14 cellular contexts compared by ENCODE assay signal in genomic region chr2:8168007-8168717, GRCh38.
"Had no signal": no experiment of that assay in that cellular context is flagged by ENCODE, and none has a peak within 500 bp of the region (broad histone marks: within the 10 kb centered on the region; RNA-seq: fewer than 3 reads in every experiment).

No MANE protein-coding gene starts in this region.

- DNase-seq: activated CD4-positive, CD25-positive, alpha-beta regulatory T cell treated with anti-CD3 and anti-CD28 coated beads, Interleukin-2, amount 50 U/mL, for 72 hours; activated naive CD4-positive, alpha-beta T cell treated with anti-CD3 and anti-CD28 coated beads, Interleukin-2, amount 10 ng/mL, durations not matched to agents 7 days and 5 days; activated T-cell treated with anti-CD3 and anti-CD28 coated beads, Interleukin-2, amount 50 U/mL, for 4 hours; glutamatergic neuron; left cardiac atrium; lower lobe of right lung; stimulated activated CD4-positive, alpha-beta T cell treated with anti-CD3 and anti-CD28 coated beads, Interleukin-4, amount 100 ng/mL, for 1 hour; stimulated activated CD8-positive, alpha-beta memory T cell treated with anti-CD3 and anti-CD28 coated beads, Interleukin-4, amount 100 ng/mL, for 48 hours; SW 1271; T-helper 9 cell; uterus had no signal

- H3K79me2 ChIP-seq: parathyroid adenoma had no signal

- H3K4me1 Mint-ChIP-seq: activated naive CD4-positive, alpha-beta T cell treated with anti-CD3 and anti-CD28 coated beads, Interleukin-2, amount 10 ng/mL, durations not matched to agents 7 days and 5 days had no signal

- H3K4me3 Mint-ChIP-seq: activated naive CD4-positive, alpha-beta T cell treated with anti-CD3 and anti-CD28 coated beads, Interleukin-2, amount 10 ng/mL, durations not matched to agents 7 days and 5 days; activated T-cell treated with anti-CD3 and anti-CD28 coated beads, Interleukin-2, amount 50 U/mL, for 4 hours; mesothelial cell of epicardium had no signal

- H3K27ac Mint-ChIP-seq: activated naive CD4-positive, alpha-beta T cell treated with anti-CD3 and anti-CD28 coated beads, Interleukin-2, amount 10 ng/mL, durations not matched to agents 7 days and 5 days; mesothelial cell of epicardium had no signal

- H3K9me3 ChIP-seq: esophagus muscularis mucosa, lower lobe of right lung, uterus had no signal

- H3K27ac ChIP-seq: esophagus muscularis mucosa, lower lobe of right lung, parathyroid adenoma, uterus had no signal

- H3K4me3 ChIP-seq: esophagus muscularis mucosa, lower lobe of right lung, uterus had no signal

- H3K27me3 ChIP-seq: esophagus muscularis mucosa, uterus had no signal

- H3K4me1 ChIP-seq: esophagus muscularis mucosa, lower lobe of right lung, uterus had no signal

- H3K36me3 ChIP-seq: esophagus muscularis mucosa, lower lobe of right lung, uterus had no signal

- H3K9me3 Mint-ChIP-seq: activated naive CD4-positive, alpha-beta T cell treated with anti-CD3 and anti-CD28 coated beads, Interleukin-2, amount 10 ng/mL, durations not matched to agents 7 days and 5 days; activated T-cell treated with anti-CD3 and anti-CD28 coated beads, Interleukin-2, amount 50 U/mL, for 4 hours; mesothelial cell of epicardium had no signal

- ATAC-seq: left cardiac atrium, lower lobe of right lung had no signal

- H3K36me3 Mint-ChIP-seq: activated naive CD4-positive, alpha-beta T cell treated with anti-CD3 and anti-CD28 coated beads, Interleukin-2, amount 10 ng/mL, durations not matched to agents 7 days and 5 days; mesothelial cell of epicardium had no signal
